Comparison of ENCODE assay signal across 12 cellular contexts in genomic region chr2:57759131-57759530, GRCh38.
DNase-seq lines count a peak whose midpoint lies in the region; ATAC-seq, FAIRE-seq and TF ChIP-seq lines count a peak whose summit lies in the region.
"Had no signal": no experiment of that assay in that cellular context is flagged by ENCODE, and none has a peak within 500 bp of the region (broad histone marks: within the 10 kb centered on the region; RNA-seq: fewer than 3 reads in every experiment).

No MANE protein-coding gene starts in this region.

- no peaks in the 10 kb centered on the region for H3K9me3 Mint-ChIP-seq in memory B cell
- H3K9me3 Mint-ChIP-seq: naive thymus-derived CD4-positive, alpha-beta T cell had no signal

- H3K9ac ChIP-seq in BLaER1 treated with 17β-estradiol and CSF1 and Interleukin-3, amounts not matched to agents 10 nM and 100 nM = no peak overlapping the region
- H3K9ac ChIP-seq in adipocyte (ENCODE audit: low read length) = peak overlapping the region; percentile 80

- peaks cover 29% of the 10 kb centered on the region for H3K4me1 Mint-ChIP-seq in memory B cell

- TF ChIP-seq CTCF in D721Med (IDR thresholded peaks at IDR 0.05; ENCODE audit: insufficient read depth, missing control alignments) = no peak

- no peak for FAIRE-seq in D721Med (lab: Jason Lieb, UNC)
- FAIRE-seq: RCC 7860 had no signal

- H3K4me2 ChIP-seq in BLaER1 treated with 17β-estradiol and CSF1 and Interleukin-3, amounts not matched to agents 10 nM and 100 nM = peak overlapping the region in 10 of 11 experiments; percentile 70 to 92 (median 84); a peak in 15 of 22 replicates

- ATAC-seq in HG03159 (IDR thresholded peaks at IDR 0.05; ENCODE audit: unreplicated experiment) (peak; percentile 26), memory B cell (ENCODE audit: low read depth) (peak; percentile 52), GM19397 (IDR thresholded peaks at IDR 0.05; ENCODE audit: unreplicated experiment) (no peak), GM19455 (IDR thresholded peaks at IDR 0.05; ENCODE audit: unreplicated experiment) (no peak)

- no peaks in the 10 kb centered on the region for H3K27me3 Mint-ChIP-seq in memory B cell

- H3K27ac ChIP-seq in BLaER1 treated with 17β-estradiol and CSF1 and Interleukin-3, amounts not matched to agents 10 nM and 100 nM = no peak overlapping the region
- H3K27ac ChIP-seq: left lung, WERI-Rb-1 had no signal

- H3K27ac Mint-ChIP-seq in memory B cell = no peak overlapping the region
- H3K27ac Mint-ChIP-seq: naive thymus-derived CD4-positive, alpha-beta T cell had no signal

- H3K36me3 ChIP-seq in BLaER1 treated with 17β-estradiol and CSF1 and Interleukin-3, amounts not matched to agents 10 nM and 100 nM = no peaks in the 10 kb centered on the region
- H3K36me3 ChIP-seq in adipocyte (ENCODE audit: control insufficient read depth, insufficient read depth, low read length, severe bottlenecking) = no peaks in the 10 kb centered on the region
- H3K36me3 ChIP-seq: left lung, WERI-Rb-1 had no signal

- H4K20me1 ChIP-seq in BLaER1 treated with 17β-estradiol and CSF1 and Interleukin-3, amounts not matched to agents 10 nM and 100 nM = no peaks in the 10 kb centered on the region

- no peaks in the 10 kb centered on the region for H3K9me3 ChIP-seq in BLaER1 treated with 17β-estradiol and CSF1 and Interleukin-3, amounts not matched to agents 10 nM and 100 nM (replicated peaks in 1 of 11)
- no peaks in the 10 kb centered on the region for H3K9me3 ChIP-seq in adipocyte (ENCODE audit: control insufficient read depth, low read length)
- H3K9me3 ChIP-seq: left lung had no signal

- H3K4me3 Mint-ChIP-seq in memory B cell = peak overlapping the region; percentile 65

- no peaks in the 10 kb centered on the region for H3K27me3 ChIP-seq in BLaER1 treated with 17β-estradiol and CSF1 and Interleukin-3, amounts not matched to agents 10 nM and 100 nM
- no peaks in the 10 kb centered on the region for H3K27me3 ChIP-seq in adipocyte (replicated peaks; ENCODE audit: control insufficient read depth, insufficient read depth, low read length)
- H3K27me3 ChIP-seq: left lung had no signal

- no peaks in the 10 kb centered on the region for H3K36me3 Mint-ChIP-seq in memory B cell
- H3K36me3 Mint-ChIP-seq: naive thymus-derived CD4-positive, alpha-beta T cell had no signal

- DNase-seq in adipocyte (ENCODE audit: low read depth) (no peak), memory B cell (ENCODE audit: low spot score in 2 of 2) (no peak), NCI-H524 treated with DMSO at 0.1 percent for 48 hours (lab: John Stamatoyannopoulos, UW) (no peak), D721Med (ENCODE audit: insufficient read length, low spot score) (no peak)

- H3K4me3 ChIP-seq in BLaER1 treated with 17β-estradiol and CSF1 and Interleukin-3, amounts not matched to agents 10 nM and 100 nM = no peak overlapping the region
- peak overlapping the region; percentile 76 for H3K4me3 ChIP-seq in adipocyte (ENCODE audit: low read length)
- H3K4me3 ChIP-seq: left lung had no signal

- peaks cover 6 to 37% (median 25%) of the 10 kb centered on the region in 10 experiments; a peak in 19 of 20 replicates for H3K4me1 ChIP-seq in BLaER1 treated with 17β-estradiol and CSF1 and Interleukin-3, amounts not matched to agents 10 nM and 100 nM
- peaks cover 8% of the 10 kb centered on the region for H3K4me1 ChIP-seq in adipocyte (ENCODE audit: control insufficient read depth, insufficient read depth, low read length)

Comparison
In these comparisons a context has a peak if more than half of its experiments do, and no peak if none do; other contexts are left out.
1. ATAC-seq: peak in HG03159 (single experiment) and memory B cell (single experiment); none in GM19397 (single experiment) and GM19455 (single experiment).